Comparison of ENCODE assay signal across 18 cellular contexts in genomic region chr2:211144078-211144477, GRCh38.
DNase-seq lines count a peak whose midpoint lies in the region; ATAC-seq, FAIRE-seq and TF ChIP-seq lines count a peak whose summit lies in the region.
"Had no signal": no experiment of that assay in that cellular context is flagged by ENCODE, and none has a peak within 500 bp of the region (broad histone marks: within the 10 kb centered on the region; RNA-seq: fewer than 3 reads in every experiment).

No MANE protein-coding gene starts in this region.

- H3K27me3 ChIP-seq in SJCRH30 = no peaks in the 10 kb centered on the region
- H3K27me3 ChIP-seq: esophagus muscularis mucosa had no signal

- POLR2A ChIA-PET in A549 (lab: Yijun Ruan, JAX) = no interaction called here

- peak overlapping the region; percentile 54 to 63 for H3K27ac ChIP-seq in A549
- H3K27ac ChIP-seq in SJCRH30 = no peak overlapping the region
- H3K27ac ChIP-seq: esophagus muscularis mucosa, VCaP had no signal

- H3K36me3 ChIP-seq in SJCRH30 = no peaks in the 10 kb centered on the region
- H3K36me3 ChIP-seq: esophagus muscularis mucosa had no signal

- TF ChIP-seq POLR2A in A549 (IDR thresholded peaks at IDR 0.05; ENCODE audit: low read length) = no peak

- no peak overlapping the region for H3K4me3 ChIP-seq in A549
- no peak overlapping the region for H3K4me3 ChIP-seq in SJCRH30
- H3K4me3 ChIP-seq: esophagus muscularis mucosa, smooth muscle cell had no signal

- H3K4me2 ChIP-seq in A549 = peak overlapping the region; percentile 43; the same call in 2 of the 3 replicates
- H3K4me2 ChIP-seq: smooth muscle cell had no signal

- H3K4me1 ChIP-seq in A549 (peaks cover 15% of the 10 kb centered on the region), SJCRH30 (no peaks in the 10 kb centered on the region)
- H3K4me1 ChIP-seq: esophagus muscularis mucosa had no signal

- ATAC-seq in A549 = peak in 1 of 2 experiments; percentile 50; a peak in 1 of 6 replicates
- ATAC-seq in activated CD4-positive, CD25-positive, alpha-beta regulatory T cell treated with anti-CD3 and anti-CD28 coated beads, Interleukin-2, amount 50 U/mL, for 24 hours = no peak
- ATAC-seq: stimulated activated naive CD8-positive, alpha-beta T cell treated with anti-CD3 and anti-CD28 coated beads, Interleukin-15, amount 100 ng/mL, for 72 hours had no signal

- no peak for FAIRE-seq in A549 (lab: Jason Lieb, UNC)
- FAIRE-seq: colon, GM18507 had no signal

- no peak for TF ChIP-seq EP300 in A549 (IDR thresholded peaks at IDR 0.05)

- DNase-seq in A549 (ENCODE audit: low read depth in 1 of 2, low spot score in 1 of 2) (peak in 1 of 2 experiments; percentile 48), HT1080 (ENCODE audit: low read depth) (peak; percentile 57), astrocyte of the hippocampus (ENCODE audit: low read depth, low spot score) (peak; percentile 59), fibroblast of the conjunctiva (ENCODE audit: low read depth) (peak; percentile 35), superior temporal gyrus (ENCODE audit: extremely low spot score) (no peak), SJCRH30 (no peak)
- DNase-seq in stimulated activated CD4-positive, alpha-beta T cell treated with anti-CD3 and anti-CD28 coated beads, Interleukin-2, amount 100 ng/mL, for 24 hours = no peak
- DNase-seq: activated CD8-positive, alpha-beta memory T cell treated with anti-CD3 and anti-CD28 coated beads, Interleukin-2, amount 50 U/mL, for 4 hours; activated naive CD4-positive, alpha-beta T cell treated with anti-CD3 and anti-CD28 coated beads, Interleukin-2, amount 10 ng/mL, durations not matched to agents 7 days and 5 days; COR-L47; NCI-H1092 treated with DMSO at 0.1 percent for 48 hours; stimulated activated naive CD8-positive, alpha-beta T cell treated with anti-CD3 and anti-CD28 coated beads, Interleukin-15, amount 100 ng/mL, for 72 hours had no signal

- TF ChIP-seq RAD21 in A549 (conservative IDR thresholded peaks at IDR 0.05 in 1 of 2, IDR thresholded peaks at IDR 0.05 in 1 of 2) = no peak

- CTCF ChIA-PET in A549 (lab: Yijun Ruan, JAX) = interaction anchor here (1.3 kb wide), 1 partner anchor 13 kb away, joined by 3 read pairs; no protein-coding TSS in a partner anchor

- H3K9me3 ChIP-seq in A549 = no peaks in the 10 kb centered on the region
- no peaks in the 10 kb centered on the region for H3K9me3 ChIP-seq in SJCRH30 (replicated peaks)
- H3K9me3 ChIP-seq: esophagus muscularis mucosa had no signal

- no peak for TF ChIP-seq CTCF in A549 (IDR thresholded peaks at IDR 0.05)

TF ChIP-seq in A549, 52 proteins besides CTCF, POLR2A, EP300 and RAD21:
- TF ChIP-seq NPAS2 (CRISPR knock-in tag; IDR thresholded peaks at IDR 0.05; ENCODE audit: borderline replicate concordance) (no peak), E2F6 (IDR thresholded peaks at IDR 0.05; ENCODE audit: borderline replicate concordance, low read depth) (no peak), BCL3 (IDR thresholded peaks at IDR 0.05) (no peak), CEBPB (IDR thresholded peaks at IDR 0.05) (peak in 1 of 2 experiments; percentile 76; a peak in 2 of 4 replicates), RNF2 (IDR thresholded peaks at IDR 0.05; ENCODE audit: borderline replicate concordance, low read depth) (no peak), FOSL2 (IDR thresholded peaks at IDR 0.05) (peak; percentile 41; the same call in 1 of the 2 replicates), FOSL2 (CRISPR knock-in tag; IDR thresholded peaks at IDR 0.05) (peak; percentile 87), FOSB (CRISPR knock-in tag; IDR thresholded peaks at IDR 0.05) (no peak), ZNF302 (CRISPR knock-in tag; IDR thresholded peaks at IDR 0.05) (no peak), MAFK (IDR thresholded peaks at IDR 0.05; ENCODE audit: partially characterized antibody) (peak; percentile 98), JUNB (IDR thresholded peaks at IDR 0.05) (peak; percentile 61), PHF8 (IDR thresholded peaks at IDR 0.05; ENCODE audit: borderline replicate concordance, low read depth) (no peak), HOXB13 (CRISPR knock-in tag; IDR thresholded peaks at IDR 0.05; ENCODE audit: low read depth) (no peak), CHD4 (IDR thresholded peaks at IDR 0.05; ENCODE audit: borderline replicate concordance) (no peak), NFE2L2 (conservative IDR thresholded peaks at IDR 0.05; ENCODE audit: low read length) (peak; percentile 87), SMC3 (IDR thresholded peaks at IDR 0.05) (no peak), ZFP36 (IDR thresholded peaks at IDR 0.05; ENCODE audit: borderline replicate concordance, partially characterized antibody) (no peak), HDAC2 (IDR thresholded peaks at IDR 0.05) (no peak), CHD2 (IDR thresholded peaks at IDR 0.05; ENCODE audit: low read length, partially characterized antibody) (no peak), ELK1 (IDR thresholded peaks at IDR 0.05; ENCODE audit: low read depth, low read length) (no peak), USF2 (IDR thresholded peaks at IDR 0.05) (no peak), HES2 (IDR thresholded peaks at IDR 0.05) (no peak)

Comparison
In these comparisons a context has a peak if more than half of its experiments do, and no peak if none do; other contexts are left out.
1. DNase-seq: peak in HT1080 (single experiment), astrocyte of the hippocampus (single experiment) and fibroblast of the conjunctiva (single experiment); none in superior temporal gyrus (single experiment), SJCRH30 (0 of 2) and stimulated activated CD4-positive, alpha-beta T cell treated with anti-CD3 and anti-CD28 coated beads, Interleukin-2, amount 100 ng/mL, for 24 hours (0 of 2).